In genomic region chr3:56954125-56954524, GRCh38 we compare ENCODE assay signal across 1 cellular context.
TF ChIP-seq lines count a peak whose summit lies in the region.

No MANE protein-coding gene starts in this region.

TF ChIP-seq in HepG2, 621 proteins besides CTCF, POLR2A, EP300 and RAD21 (continued from another document):
- TF ChIP-seq ZNF770 (CRISPR knock-in tag; IDR thresholded peaks at IDR 0.05) (no peak), HNF4A (CRISPR knock-in tag; IDR thresholded peaks at IDR 0.05) (peak; percentile 26; the same call in 1 of the 2 replicates), KLF12 (CRISPR knock-in tag; IDR thresholded peaks at IDR 0.05; ENCODE audit: borderline replicate concordance) (no peak), GFI1 (CRISPR knock-in tag; IDR thresholded peaks at IDR 0.05; ENCODE audit: borderline replicate concordance) (no peak), BRCA1 (CRISPR knock-in tag; IDR thresholded peaks at IDR 0.05) (no peak), ZNF749 (CRISPR knock-in tag; IDR thresholded peaks at IDR 0.05; ENCODE audit: borderline replicate concordance) (no peak)
